34 cellular contexts compared by ENCODE assay signal in the genomic region with DNA sequence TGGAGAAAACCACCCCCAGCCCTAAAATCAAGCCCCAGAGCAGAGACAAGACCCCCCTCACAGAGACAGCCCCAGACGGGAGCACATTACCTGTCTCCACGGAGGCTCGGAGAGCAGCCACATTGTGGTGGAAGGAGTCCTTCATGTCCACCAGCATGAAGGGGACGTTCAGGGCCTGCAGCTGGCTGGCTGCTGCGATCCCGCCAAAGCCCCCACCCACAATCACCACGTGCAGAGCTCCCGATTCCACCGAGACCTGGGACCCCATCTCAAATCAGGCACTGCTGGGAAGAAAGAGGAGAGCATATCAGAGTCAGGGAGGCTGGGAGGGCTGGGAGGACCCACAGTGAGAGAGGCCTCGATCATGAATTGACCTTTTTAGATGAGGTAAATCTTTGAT.
"Had no signal": no experiment of that assay in that cellular context is flagged by ENCODE, and none has a peak within 500 bp of the region (broad histone marks: within the 10 kb centered on the region; RNA-seq: fewer than 3 reads in every experiment).

No MANE protein-coding gene starts in this region.

- DNase-seq: Karpas-422, Kasumi-1, MG63, MM.1S, MV-4-11, NCI-H1048, NCI-H1092, NCI-H1092 treated with DMSO at 0.1 percent for 48 hours, NCI-H1105, NCI-H1105 treated with DMSO at 0.1 percent for 48 hours, NCI-H1417, NCI-H1417 treated with DMSO at 0.1 percent for 48 hours, NCI-H1436, NCI-H1436 treated with DMSO at 0.1 percent for 48 hours, NCI-H146, NCI-H1694, NCI-H1694 treated with DMSO at 0.1 percent for 48 hours, NCI-H187, NCI-H187 treated with DMSO at 0.1 percent for 48 hours, NCI-H1930, NCI-H2029, NCI-H2029 treated with DMSO at 0.1 percent for 48 hours, NCI-H2081, NCI-H2081 treated with DMSO at 0.1 percent for 48 hours, NCI-H2107, NCI-H2171, NCI-H2171 treated with DMSO at 0.1 percent for 48 hours, NCI-H2227 treated with DMSO at 0.1 percent for 48 hours, NCI-H226, NCI-H345, NCI-H446, NCI-H446 treated with DMSO at 0.1 percent for 48 hours, NCI-H510A, NCI-H510A treated with DMSO at 0.1 percent for 48 hours had no signal

- H3K27me3 ChIP-seq: MG63 had no signal

- H3K9me3 ChIP-seq: MG63 had no signal

- H3K4me3 ChIP-seq: MG63 had no signal
